ENCODE assay signal across 8 cellular contexts in genomic region chr18:74171910-74172606, GRCh38. TPM values are rescaled to one million over a fixed set of nuclear protein-coding genes. Genes with fewer than 3 reads are reported as not detected.
DNase-seq lines count a peak whose midpoint lies in the region; ATAC-seq and TF ChIP-seq lines count a peak whose summit lies in the region.

No MANE protein-coding gene starts in this region.

- TF ChIP-seq CTCF in PC-3 (conservative IDR thresholded peaks at IDR 0.05; ENCODE audit: low read depth, low read length): no peak
- no peak for TF ChIP-seq CTCF in natural killer cell (IDR thresholded peaks at IDR 0.05)

- peak overlapping the region; percentile 57; the same call in 1 of the 2 replicates for H2AFZ ChIP-seq in PC-3 (ENCODE audit: low read length)

- peak overlapping the region; percentile 45 for H3K4me3 Mint-ChIP-seq in natural killer cell

- H3K27ac Mint-ChIP-seq in natural killer cell: no peak overlapping the region

- no peaks in the 10 kb centered on the region for H3K79me2 ChIP-seq in PC-3 (ENCODE audit: low read length)

- CTCF ChIA-PET in PC-3 (lab: Charles Lee): no interaction called here

- no peaks in the 10 kb centered on the region for H4K20me1 ChIP-seq in PC-3 (ENCODE audit: low read length)

- intact Hi-C loops in PC-3 (cut with micrococcal nuclease): no loop called here
- intact Hi-C loops in natural killer cell (cut with micrococcal nuclease): no loop called here

- peaks cover 15 to 18% of the 10 kb centered on the region in 2 donors for H3K27me3 Mint-ChIP-seq in natural killer cell (ENCODE audit: low read depth in 2 of 2)

- no peaks in the 10 kb centered on the region for H3K9me2 ChIP-seq in PC-3 (replicated peaks; ENCODE audit: low read length)

- no peaks in the 10 kb centered on the region for H3K4me1 ChIP-seq in PC-3 (ENCODE audit: insufficient read depth, low read length)

- ATAC-seq in GM19025 (IDR thresholded peaks at IDR 0.05; ENCODE audit: low read depth, unreplicated experiment) (peak; percentile 97), HG02884 (IDR thresholded peaks at IDR 0.05; ENCODE audit: unreplicated experiment) (peak; percentile 98), PC-3 (peak; percentile 35; the same call in 1 of the 2 replicates), natural killer cell (no peak)

- H3K36me3 ChIP-seq in PC-3 (ENCODE audit: low read depth, low read length): no peaks in the 10 kb centered on the region

- peak overlapping the region; percentile 53; the same call in 1 of the 2 replicates for H3K4me3 ChIP-seq in PC-3 (ENCODE audit: low read length)

- peaks cover 7 to 9% of the 10 kb centered on the region in 2 donors for H3K4me1 Mint-ChIP-seq in natural killer cell

- H3F3A ChIP-seq in PC-3 (ENCODE audit: low read length, unreplicated experiment): no peaks in the 10 kb centered on the region

- H3K27me3 ChIP-seq in PC-3 (ENCODE audit: low read length): peaks cover 37% of the 10 kb centered on the region

- no TSS peak for BruUV-seq in PC-3 (replicated peaks; lab: Mats Ljungman, UMichigan)

- H3K27ac ChIP-seq in PC-3 (ENCODE audit: low read length): no peak overlapping the region

- no peaks in the 10 kb centered on the region for H3K9me3 Mint-ChIP-seq in natural killer cell

- H3K36me3 Mint-ChIP-seq in natural killer cell: no peaks in the 10 kb centered on the region

- H3K9me3 ChIP-seq in PC-3 (ENCODE audit: low read length): no peaks in the 10 kb centered on the region

- POLR2A ChIA-PET in PC-3 (lab: Charles Lee; ENCODE audit: unreplicated experiment): no interaction called here

- peak overlapping the region; percentile 65 for H3K4me2 ChIP-seq in PC-3 (ENCODE audit: low read length)

- no peak overlapping the region for H3K9ac ChIP-seq in PC-3 (ENCODE audit: low read length)

- no peak for DNase-seq in PC-3
- DNase-seq in natural killer cell: no peak
- DNase-seq in NCI-H2107 treated with DMSO at 0.1 percent for 48 hours (lab: John Stamatoyannopoulos, UW; ENCODE audit: unreplicated experiment): no peak
- DNase-seq in C1 segment of cervical spinal cord (lab: John Stamatoyannopoulos, UW): no peak
- DNase-seq in stimulated activated CD4-positive, alpha-beta T cell treated with anti-CD3 and anti-CD28 coated beads, Interleukin-2, amount 100 ng/mL, for 24 hours: no peak
- no peak for DNase-seq in DMS153 (lab: John Stamatoyannopoulos, UW)

RNA-seq across cellular contexts. Expression of gene TIMM21, which starts 23.7 kb away (rescaled TPM):
- total RNA-seq in PC-3 (2014; rRNA removed) (106 and 120 TPM in 2 replicates), natural killer cell (10 to 100 TPM; 13.1 to 17.3 (median 16.1) TPM)

RNA-seq across cellular contexts. Expression of gene FBXO15, which starts 24.4 kb away (rescaled TPM):
- total RNA-seq in PC-3 (2014; rRNA removed) (0.87 and 2.8 TPM in 2 replicates), natural killer cell (1 to 10 TPM in 1 of 3 donors, under 1 TPM in 2; 0.50 to 2.6 (median 0.87) TPM)

Comparison
In these comparisons a context has a peak if more than half of its experiments do, and no peak if none do; other contexts are left out.
1. ATAC-seq: peak in GM19025 (single experiment), HG02884 (single experiment) and PC-3 (single experiment); none in natural killer cell (0 of 3).